ENCODE assay signal across 2 cellular contexts in genomic region chr17:57958391-57958790, GRCh38. TPM values are rescaled to one million over a fixed set of nuclear protein-coding genes. Genes with fewer than 3 reads are reported as not detected.
"Had no signal": no experiment of that assay in that cellular context is flagged by ENCODE, and none has a peak within 500 bp of the region (broad histone marks: within the 10 kb centered on the region; RNA-seq: fewer than 3 reads in every experiment).

No MANE protein-coding gene starts in this region.

RNA-seq across cellular contexts. Expression of gene CUEDC1, which starts 3.2 kb away (rescaled TPM):
- total RNA-seq: activated B cell treated with CpG ODN at 0.5 μM for 24 hours; activated T-helper 1 cell treated with anti-CD3 and anti-CD28 coated beads, Interleukin-12 subunit alpha, Interleukin-12 subunit beta, Interleukin-2, Interleukin-4 antibody, amounts not matched to agents 30 ng/mL and 10 ng/mL and 1 ng/mL, durations not matched to agents 14 hours and 24 hours and 36 hours had no signal
